ENCODE assay signal across 8 cellular contexts in the genomic region with DNA sequence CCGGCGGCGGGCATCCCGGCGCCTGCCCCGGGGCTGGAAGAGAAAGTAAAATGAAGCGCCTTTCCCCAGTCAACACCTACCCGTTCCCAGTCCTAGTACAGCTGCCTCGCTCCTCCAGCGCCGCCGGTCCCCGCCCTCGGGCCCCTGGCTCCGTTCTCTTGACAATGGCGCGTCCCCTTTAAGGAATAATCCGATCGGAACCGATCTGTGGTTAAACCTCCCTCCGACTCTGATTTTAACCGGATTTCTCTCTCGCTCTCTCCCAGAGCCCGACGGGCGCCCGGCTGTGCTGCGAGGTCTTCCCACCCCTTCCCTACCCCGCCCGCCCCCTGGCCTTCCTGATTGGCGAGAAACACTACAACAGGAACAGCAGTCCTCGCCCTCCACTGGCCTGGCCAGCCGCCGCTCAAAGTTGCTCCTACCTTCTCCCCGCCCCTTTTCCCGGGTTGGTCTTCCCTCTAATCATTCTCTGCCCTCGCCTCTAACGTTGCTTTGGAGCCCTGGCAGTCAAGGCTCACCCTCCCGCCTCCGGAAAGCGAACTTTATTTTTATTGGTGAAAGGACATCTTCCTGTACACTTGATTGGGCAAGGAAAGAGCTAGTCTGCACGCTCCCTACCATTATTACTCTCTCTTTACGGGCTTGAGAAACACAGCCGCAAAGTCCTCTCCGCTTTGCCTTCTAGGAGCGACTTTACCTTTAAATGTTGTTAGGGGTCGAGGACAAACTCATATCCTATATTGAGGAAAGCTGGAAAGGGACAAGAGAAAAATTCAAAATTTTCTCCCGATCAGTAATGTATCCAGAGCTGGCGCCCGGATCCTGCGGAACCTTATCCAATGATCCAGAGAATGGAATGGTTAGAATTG.
DNase-seq lines count a peak whose midpoint lies in the region; ATAC-seq and TF ChIP-seq lines count a peak whose summit lies in the region.

A gene (minus strand): TSS at position 282 of the 869 bp plus-strand sequence. CDS start 145,869 bp downstream, outside the sequence.

- no peak for TF ChIP-seq CTCF in AG09319 (IDR thresholded peaks at IDR 0.05; ENCODE audit: low read depth, low read length)

- ATAC-seq in GM19035 (IDR thresholded peaks at IDR 0.05; ENCODE audit: unreplicated experiment): peak; percentile 85
- peak; percentile 85 for ATAC-seq in HG03354 (IDR thresholded peaks at IDR 0.05; ENCODE audit: poor library complexity, severe bottlenecking, unreplicated experiment)
- ATAC-seq in activated CD4-positive, CD25-positive, alpha-beta regulatory T cell treated with anti-CD3 and anti-CD28 coated beads, Interleukin-2, amount 50 U/mL, for 24 hours: peak; percentile 95

- DNase-seq in AG09319 (ENCODE audit: extremely low read depth, low read depth): peak; percentile 99
- DNase-seq in NCI-H446 treated with DMSO at 0.1 percent for 48 hours (lab: John Stamatoyannopoulos, UW): peak; percentile 98
- peak; percentile 100 for DNase-seq in cerebellar cortex (ENCODE audit: low spot score)
- peak; percentile 100 for DNase-seq in iris pigment epithelial cell (ENCODE audit: low read depth)
- peak; percentile 95 for DNase-seq in stimulated activated CD4-positive, alpha-beta T cell treated with anti-CD3 and anti-CD28 coated beads, Interleukin-12 subunit alpha, Interleukin-12 subunit beta, amount 100 ng/mL, for 4 hours

Comparison
In these comparisons a context has a peak if more than half of its experiments do, and no peak if none do; other contexts are left out.
1. Peak in every context shown above with its lines: DNase-seq and ATAC-seq.